22 cellular contexts compared by ENCODE assay signal in genomic region chr1:78624035-78624434, GRCh38. TPM values are rescaled to one million over a fixed set of nuclear protein-coding genes. Genes with fewer than 3 reads are reported as not detected.
DNase-seq lines count a peak whose midpoint lies in the region; ATAC-seq and TF ChIP-seq lines count a peak whose summit lies in the region.
"Had no signal": no experiment of that assay in that cellular context is flagged by ENCODE, and none has a peak within 500 bp of the region (broad histone marks: within the 10 kb centered on the region; RNA-seq: fewer than 3 reads in every experiment).

No MANE protein-coding gene starts in this region.

- H3K36me3 ChIP-seq in adrenal gland (replicated peaks in 1 of 2), result no peaks in the 10 kb centered on the region
- H3K36me3 ChIP-seq: BE2C, tibial nerve had no signal

- no peak overlapping the region for H3K27ac ChIP-seq in adrenal gland
- H3K27ac ChIP-seq: 22Rv1, KMS-11 had no signal

- H3K4me1 ChIP-seq in adrenal gland (replicated peaks in 1 of 2), result peaks cover under 1 to 23% of the 10 kb centered on the region in 2 donors
- H3K4me1 ChIP-seq: BE2C had no signal

- no peaks in the 10 kb centered on the region for H3K27me3 Mint-ChIP-seq in T-helper 1 cell treated with Interleukin-12 subunit alpha and Interleukin-12 subunit beta and Interleukin-4 antibody, amounts not matched to agents 30 μg/mL and 1 μg/mL, for 36 hours (ENCODE audit: low read depth)
- H3K27me3 Mint-ChIP-seq in activated naive CD8-positive, alpha-beta T cell treated with anti-CD3 and anti-CD28 coated beads, Interleukin-2, amount 50 U/mL, for 24 hours, result no peaks in the 10 kb centered on the region
- H3K27me3 Mint-ChIP-seq: dendritic cell treated with granulocyte-macrophage colony-stimulating factor and Interleukin-4, amounts not matched to agents 40 ng/mL and 50 ng/mL, for 4 days; stimulated activated naive B cell treated with anti-CD40 and anti-IgM and Interleukin-4, amounts not matched to agents 10 μg/mL and 1 μg/mL and 100 μg/mL, for 72 hours had no signal

- H3K27ac Mint-ChIP-seq in T-helper 1 cell treated with Interleukin-12 subunit alpha and Interleukin-12 subunit beta and Interleukin-4 antibody, amounts not matched to agents 30 μg/mL and 1 μg/mL, for 36 hours, result peak overlapping the region; percentile 65
- H3K27ac Mint-ChIP-seq in activated naive CD8-positive, alpha-beta T cell treated with anti-CD3 and anti-CD28 coated beads, Interleukin-2, amount 50 U/mL, for 24 hours, result peak overlapping the region; percentile 64
- H3K27ac Mint-ChIP-seq: dendritic cell treated with granulocyte-macrophage colony-stimulating factor and Interleukin-4, amounts not matched to agents 40 ng/mL and 50 ng/mL, for 4 days; stimulated activated naive B cell treated with anti-CD40 and anti-IgM and Interleukin-4, amounts not matched to agents 10 μg/mL and 1 μg/mL and 100 μg/mL, for 72 hours had no signal

- H3K9me3 Mint-ChIP-seq in T-helper 1 cell treated with Interleukin-12 subunit alpha and Interleukin-12 subunit beta and Interleukin-4 antibody, amounts not matched to agents 30 μg/mL and 1 μg/mL, for 36 hours, result no peaks in the 10 kb centered on the region
- H3K9me3 Mint-ChIP-seq in activated naive CD8-positive, alpha-beta T cell treated with anti-CD3 and anti-CD28 coated beads, Interleukin-2, amount 50 U/mL, for 24 hours, result no peaks in the 10 kb centered on the region
- H3K9me3 Mint-ChIP-seq: dendritic cell treated with granulocyte-macrophage colony-stimulating factor and Interleukin-4, amounts not matched to agents 40 ng/mL and 50 ng/mL, for 4 days; stimulated activated naive B cell treated with anti-CD40 and anti-IgM and Interleukin-4, amounts not matched to agents 10 μg/mL and 1 μg/mL and 100 μg/mL, for 72 hours had no signal

- H3K4me3 Mint-ChIP-seq in T-helper 1 cell treated with Interleukin-12 subunit alpha and Interleukin-12 subunit beta and Interleukin-4 antibody, amounts not matched to agents 30 μg/mL and 1 μg/mL, for 36 hours, result peak overlapping the region; percentile 94
- H3K4me3 Mint-ChIP-seq in activated naive CD8-positive, alpha-beta T cell treated with anti-CD3 and anti-CD28 coated beads, Interleukin-2, amount 50 U/mL, for 24 hours, result peak overlapping the region; percentile 79
- H3K4me3 Mint-ChIP-seq: dendritic cell treated with granulocyte-macrophage colony-stimulating factor and Interleukin-4, amounts not matched to agents 40 ng/mL and 50 ng/mL, for 4 days; stimulated activated naive B cell treated with anti-CD40 and anti-IgM and Interleukin-4, amounts not matched to agents 10 μg/mL and 1 μg/mL and 100 μg/mL, for 72 hours had no signal

- intact Hi-C loops in adrenal gland (cut with DNase I), result no loop called here

- no peak overlapping the region for H3K4me3 ChIP-seq in adrenal gland
- H3K4me3 ChIP-seq: lung, tibial nerve had no signal

- ATAC-seq in activated naive CD8-positive, alpha-beta T cell treated with anti-CD3 and anti-CD28 coated beads, Interleukin-2, amount 50 U/mL, for 24 hours, result peak; percentile 37
- ATAC-seq: right cardiac atrium; stimulated activated naive B cell treated with anti-CD40 and anti-IgM and Interleukin-4, amounts not matched to agents 10 μg/mL and 1 μg/mL and 100 μg/mL, for 72 hours had no signal

- no peaks in the 10 kb centered on the region for H3K27me3 ChIP-seq in adrenal gland
- H3K27me3 ChIP-seq: BE2C, tibial nerve had no signal

- TF ChIP-seq CTCF in adrenal gland (IDR thresholded peaks at IDR 0.05), result no peak

- no peak for TF ChIP-seq POLR2A in adrenal gland (IDR thresholded peaks at IDR 0.05)

- peaks cover 44% of the 10 kb centered on the region for H3K36me3 Mint-ChIP-seq in T-helper 1 cell treated with Interleukin-12 subunit alpha and Interleukin-12 subunit beta and Interleukin-4 antibody, amounts not matched to agents 30 μg/mL and 1 μg/mL, for 36 hours (ENCODE audit: low read depth)
- peaks cover 32% of the 10 kb centered on the region for H3K36me3 Mint-ChIP-seq in activated naive CD8-positive, alpha-beta T cell treated with anti-CD3 and anti-CD28 coated beads, Interleukin-2, amount 50 U/mL, for 24 hours (ENCODE audit: low read depth)

- H3K9me3 ChIP-seq in adrenal gland (replicated peaks in 1 of 3), result no peaks in the 10 kb centered on the region
- H3K9me3 ChIP-seq: BE2C, tibial nerve had no signal

- WGBS in adrenal gland, 4 donors, result 94 to 96% (median 95%) methylated on average over 7 of the region's 7 CpGs

- peaks cover 58% of the 10 kb centered on the region for H3K4me1 Mint-ChIP-seq in T-helper 1 cell treated with Interleukin-12 subunit alpha and Interleukin-12 subunit beta and Interleukin-4 antibody, amounts not matched to agents 30 μg/mL and 1 μg/mL, for 36 hours (ENCODE audit: low read depth)
- peaks cover 74% of the 10 kb centered on the region for H3K4me1 Mint-ChIP-seq in activated naive CD8-positive, alpha-beta T cell treated with anti-CD3 and anti-CD28 coated beads, Interleukin-2, amount 50 U/mL, for 24 hours

- DNase-seq in T-helper 1 cell, result no peak
- DNase-seq in stimulated activated CD4-positive, alpha-beta T cell treated with anti-CD3 and anti-CD28 coated beads, Interleukin-15, amount 100 ng/mL, for 24 hours, result peak; percentile 12
- DNase-seq in stimulated activated CD4-positive, alpha-beta T cell treated with anti-CD3 and anti-CD28 coated beads, Interleukin-12 subunit alpha, Interleukin-12 subunit beta, amount 100 ng/mL, for 4 hours, result no peak
- no peak for DNase-seq in activated naive CD8-positive, alpha-beta T cell treated with anti-CD3 and anti-CD28 coated beads, Interleukin-2, amount 50 U/mL, for 24 hours
- DNase-seq in adrenal gland, result no peak
- no peak for DNase-seq in NCI-H146 treated with DMSO at 0.1 percent for 48 hours (lab: John Stamatoyannopoulos, UW; ENCODE audit: unreplicated experiment)
- no peak for DNase-seq in NK-92 treated with Interleukin-12 subunit alpha and Interleukin-12 subunit beta, amount 100 ng/mL, for 24 hours (lab: John Stamatoyannopoulos, UW)
- DNase-seq: BE2C; NCI-H1048; NCI-H2081 treated with DMSO at 0.1 percent for 48 hours; NCI-H510A treated with DMSO at 0.1 percent for 48 hours; right cardiac atrium; RPMI8226; stimulated activated naive B cell treated with anti-CD40 and anti-IgM and Interleukin-4, amounts not matched to agents 10 μg/mL and 1 μg/mL and 100 μg/mL, for 72 hours had no signal

RNA-seq across cellular contexts. Expression of gene IFI44L, which starts 3.8 kb away (rescaled TPM):
- 10 to 100 TPM in 7 of 8 donors, 1 to 10 TPM in 1; 8.7 to 57.0 (median 13.0) TPM for total RNA-seq in adrenal gland
- 10 to 100 TPM in 2 of 3 donors, 1 to 10 TPM in 1; 4.4 to 20.6 (median 10.3) TPM for polyA plus RNA-seq in adrenal gland
- total RNA-seq: bronchial epithelial cell, G401 had no signal

RNA-seq across cellular contexts. Expression of gene IFI44, which starts 25.6 kb away (rescaled TPM):
- 10 to 100 TPM; 14.9 to 48.2 (median 29.2) TPM for total RNA-seq in adrenal gland
- 10 to 100 TPM; 48.6 to 87.1 (median 51.9) TPM for polyA plus RNA-seq in adrenal gland
- total RNA-seq: G401 had no signal
